In the genomic region with DNA sequence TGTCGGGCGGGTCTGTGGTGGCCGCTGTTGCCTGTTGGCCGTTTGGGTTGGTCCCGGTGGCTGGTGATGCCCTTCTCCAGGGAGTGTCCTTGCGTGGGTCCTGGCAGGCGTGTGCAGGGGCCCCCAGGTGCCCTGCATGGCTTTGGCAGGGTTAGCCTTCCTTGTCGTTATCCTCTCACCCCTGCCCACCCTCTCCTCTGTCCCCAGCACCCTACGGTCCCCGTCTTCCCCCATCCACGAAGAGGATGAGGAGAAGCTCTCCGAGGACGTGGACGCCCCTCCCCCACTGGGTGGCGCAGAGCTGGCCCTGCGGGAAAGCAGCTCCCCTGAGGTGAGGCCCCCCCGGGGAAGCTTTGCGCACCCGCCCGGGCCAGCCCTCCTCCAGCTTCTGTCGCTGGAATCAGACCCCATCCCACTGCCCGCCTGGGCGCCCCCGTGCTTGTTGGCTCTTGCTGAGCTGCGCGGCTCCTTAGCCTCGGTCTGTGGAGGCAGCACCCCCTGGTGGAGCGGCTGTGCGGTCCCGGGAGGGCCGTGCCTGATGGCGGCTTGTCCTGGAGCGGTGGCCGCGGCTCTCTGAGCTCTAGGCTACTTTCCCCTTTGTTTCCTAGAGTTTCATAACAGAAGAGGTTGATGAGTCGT, we compare ENCODE assay signal across 9 cellular contexts. TPM values are rescaled to one million over a fixed set of nuclear protein-coding genes. Genes with fewer than 3 reads are reported as not detected.
DNase-seq lines count a peak whose midpoint lies in the region; ATAC-seq and TF ChIP-seq lines count a peak whose summit lies in the region.
"Had no signal": no experiment of that assay in that cellular context is flagged by ENCODE, and none has a peak within 500 bp of the region (broad histone marks: within the 10 kb centered on the region; RNA-seq: fewer than 3 reads in every experiment).

No MANE protein-coding gene starts in this region.

- peaks cover 5 to 7% of the 10 kb centered on the region in 2 donors for H3K36me3 Mint-ChIP-seq in activated T-cell treated with anti-CD3 and anti-CD28 coated beads, Interleukin-2, amount 50 U/mL, for 72 hours (ENCODE audit: insufficient read depth in 2 of 2)
- peaks cover 56% of the 10 kb centered on the region for H3K36me3 Mint-ChIP-seq in stimulated activated memory B cell treated with anti-CD40 and anti-IgM and Interleukin-4, amounts not matched to agents 10 μg/mL and 1 μg/mL and 100 μg/mL, for 72 hours
- H3K36me3 Mint-ChIP-seq: activated naive CD4-positive, alpha-beta T cell treated with anti-CD3 and anti-CD28 coated beads, Interleukin-2, amount 50 U/mL, for 24 hours had no signal

- H3K27ac Mint-ChIP-seq in activated T-cell treated with anti-CD3 and anti-CD28 coated beads, Interleukin-2, amount 50 U/mL, for 72 hours, result no peak overlapping the region
- H3K27ac Mint-ChIP-seq in stimulated activated memory B cell treated with anti-CD40 and anti-IgM and Interleukin-4, amounts not matched to agents 10 μg/mL and 1 μg/mL and 100 μg/mL, for 72 hours, result no peak overlapping the region
- H3K27ac Mint-ChIP-seq: activated naive CD4-positive, alpha-beta T cell treated with anti-CD3 and anti-CD28 coated beads, Interleukin-2, amount 50 U/mL, for 24 hours had no signal

- CTCF ChIA-PET in AG04450 (lab: Charles Lee), result interaction anchor here (0.9 to 1.2 kb wide), 2 partner anchors 10 to 176 kb away, joined by 3 to 6 read pairs; a partner anchor contains a TSS

- TF ChIP-seq CTCF in AG04450 (IDR thresholded peaks at IDR 0.05; ENCODE audit: low read depth, low read length), result peak; percentile 41

- H3K27me3 ChIP-seq in AG04450 (ENCODE audit: control insufficient read depth, insufficient read depth, low read length), result no peaks in the 10 kb centered on the region
- no peaks in the 10 kb centered on the region for H3K27me3 ChIP-seq in HUES48 (ENCODE audit: control insufficient read depth, insufficient read depth, low read length)

- H3K36me3 ChIP-seq in HUES48 (ENCODE audit: control insufficient read depth, insufficient read depth, low read length), result peaks cover 56% of the 10 kb centered on the region

- no peaks in the 10 kb centered on the region for H3K4me1 ChIP-seq in HUES48 (ENCODE audit: control insufficient read depth, insufficient read depth, low read length)

- no peak for DNase-seq in AG04450 (ENCODE audit: low read depth, low spot score)
- DNase-seq in activated T-cell treated with anti-CD3 and anti-CD28 coated beads, Interleukin-2, amount 50 U/mL, for 72 hours, result peak; percentile 50 to 55
- peak; percentile 88 for DNase-seq in iPS-NIHi7 (ENCODE audit: extremely low spot score)
- no peak for DNase-seq in NCI-H446 (lab: John Stamatoyannopoulos, UW)
- DNase-seq in central memory CD4-positive, alpha-beta T cell, result no peak

- no peaks in the 10 kb centered on the region for H3K9me3 Mint-ChIP-seq in activated T-cell treated with anti-CD3 and anti-CD28 coated beads, Interleukin-2, amount 50 U/mL, for 72 hours
- H3K9me3 Mint-ChIP-seq in stimulated activated memory B cell treated with anti-CD40 and anti-IgM and Interleukin-4, amounts not matched to agents 10 μg/mL and 1 μg/mL and 100 μg/mL, for 72 hours, result no peaks in the 10 kb centered on the region
- H3K9me3 Mint-ChIP-seq: activated naive CD4-positive, alpha-beta T cell treated with anti-CD3 and anti-CD28 coated beads, Interleukin-2, amount 50 U/mL, for 24 hours had no signal

- no peak overlapping the region for H3K4me3 Mint-ChIP-seq in activated T-cell treated with anti-CD3 and anti-CD28 coated beads, Interleukin-2, amount 50 U/mL, for 72 hours
- no peak overlapping the region for H3K4me3 Mint-ChIP-seq in stimulated activated memory B cell treated with anti-CD40 and anti-IgM and Interleukin-4, amounts not matched to agents 10 μg/mL and 1 μg/mL and 100 μg/mL, for 72 hours
- H3K4me3 Mint-ChIP-seq: activated naive CD4-positive, alpha-beta T cell treated with anti-CD3 and anti-CD28 coated beads, Interleukin-2, amount 50 U/mL, for 24 hours had no signal

- peaks cover 13% of the 10 kb centered on the region for H3K4me1 Mint-ChIP-seq in activated T-cell treated with anti-CD3 and anti-CD28 coated beads, Interleukin-2, amount 50 U/mL, for 72 hours (ENCODE audit: low read depth)
- no peaks in the 10 kb centered on the region for H3K4me1 Mint-ChIP-seq in stimulated activated memory B cell treated with anti-CD40 and anti-IgM and Interleukin-4, amounts not matched to agents 10 μg/mL and 1 μg/mL and 100 μg/mL, for 72 hours

- H3K27ac ChIP-seq in AG04450 (ENCODE audit: low read depth, low read length), result no peak overlapping the region
- H3K27ac ChIP-seq in HUES48 (ENCODE audit: low read depth, low read length), result peak overlapping the region; percentile 20

- H3K4me3 ChIP-seq in AG04450 (ENCODE audit: low read depth, low read length) (no peak overlapping the region), HUES48 (ENCODE audit: low read depth, low read length) (no peak overlapping the region)

- ATAC-seq in activated T-cell treated with anti-CD3 and anti-CD28 coated beads, Interleukin-2, amount 50 U/mL, for 72 hours (replicated peaks in 1 of 2), result peak; percentile 43 to 62
- peak; percentile 25 for ATAC-seq in stimulated activated memory B cell treated with anti-CD40 and anti-IgM and Interleukin-4, amounts not matched to agents 10 μg/mL and 1 μg/mL and 100 μg/mL, for 72 hours
- ATAC-seq in HG02588 (IDR thresholded peaks at IDR 0.05; ENCODE audit: unreplicated experiment), result no peak

- H3K9me3 ChIP-seq in AG04450 (ENCODE audit: control insufficient read depth, insufficient read depth, low read length) (no peaks in the 10 kb centered on the region; the same call in 1 of the 2 replicates), HUES48 (ENCODE audit: control insufficient read depth, insufficient read depth, low read length) (no peaks in the 10 kb centered on the region)

- no peaks in the 10 kb centered on the region for H3K27me3 Mint-ChIP-seq in activated T-cell treated with anti-CD3 and anti-CD28 coated beads, Interleukin-2, amount 50 U/mL, for 72 hours (ENCODE audit: low read depth)
- no peaks in the 10 kb centered on the region for H3K27me3 Mint-ChIP-seq in stimulated activated memory B cell treated with anti-CD40 and anti-IgM and Interleukin-4, amounts not matched to agents 10 μg/mL and 1 μg/mL and 100 μg/mL, for 72 hours
- H3K27me3 Mint-ChIP-seq: activated naive CD4-positive, alpha-beta T cell treated with anti-CD3 and anti-CD28 coated beads, Interleukin-2, amount 50 U/mL, for 24 hours had no signal

- POLR2A ChIA-PET in AG04450 (lab: Yijun Ruan, JAX), result no interaction called here

- no peak overlapping the region for H3K9ac ChIP-seq in HUES48 (ENCODE audit: low read depth, low read length)

RNA-seq across cellular contexts. Expression of a gene that starts 10.6 kb away (rescaled TPM):
- 25.2 and 29.3 TPM in 2 replicates for polyA plus RNA-seq in AG04450 (2011; rRNA removed)
- polyA minus RNA-seq in AG04450 (2011; rRNA and poly(A)+ RNA removed), result 5.9 and 7.2 TPM in 2 replicates
- total RNA-seq in activated T-cell treated with anti-CD3 and anti-CD28 coated beads, Interleukin-2, amount 50 U/mL, for 72 hours, result 10 to 100 TPM; 22.8 to 28.0 TPM

RNA-seq across cellular contexts. Expression of a gene that starts 51.3 kb away (rescaled TPM):
- polyA plus RNA-seq in AG04450 (2011; rRNA removed), result 14.0 and 15.0 TPM in 2 replicates
- 26.1 and 38.9 TPM in 2 replicates for polyA minus RNA-seq in AG04450 (2011; rRNA and poly(A)+ RNA removed)
- 10 to 100 TPM; 18.0 to 20.6 TPM for total RNA-seq in activated T-cell treated with anti-CD3 and anti-CD28 coated beads, Interleukin-2, amount 50 U/mL, for 72 hours

RNA-seq across cellular contexts. Expression of a gene that starts 51.6 kb away (rescaled TPM):
- polyA plus RNA-seq in AG04450 (2011; rRNA removed), result 0.89 and 1.6 TPM in 2 replicates
- polyA minus RNA-seq in AG04450 (2011; rRNA and poly(A)+ RNA removed), result 0.78 and 1.7 TPM in 2 replicates
- total RNA-seq in activated T-cell treated with anti-CD3 and anti-CD28 coated beads, Interleukin-2, amount 50 U/mL, for 72 hours, result under 1 TPM in 1 of 2 donors, not detected in 1; 0.48 TPM

RNA-seq across cellular contexts. Expression of a gene that starts 58.1 kb away (rescaled TPM):
- polyA plus RNA-seq in AG04450 (2011; rRNA removed), result 3.4 and 8.6 TPM in 2 replicates
- 11.3 and 18.2 TPM in 2 replicates for polyA minus RNA-seq in AG04450 (2011; rRNA and poly(A)+ RNA removed)
- 100 to 1,000 TPM; 107 to 116 TPM for total RNA-seq in activated T-cell treated with anti-CD3 and anti-CD28 coated beads, Interleukin-2, amount 50 U/mL, for 72 hours

Comparison
In these comparisons a context has a peak if more than half of its experiments do, and no peak if none do; other contexts are left out.
1. DNase-seq: peak in activated T-cell treated with anti-CD3 and anti-CD28 coated beads, Interleukin-2, amount 50 U/mL, for 72 hours (2 of 2) and iPS-NIHi7 (single experiment); none in AG04450 (single experiment), NCI-H446 (0 of 2) and central memory CD4-positive, alpha-beta T cell (single experiment).